8 cellular contexts compared by ENCODE assay signal in the genomic region with DNA sequence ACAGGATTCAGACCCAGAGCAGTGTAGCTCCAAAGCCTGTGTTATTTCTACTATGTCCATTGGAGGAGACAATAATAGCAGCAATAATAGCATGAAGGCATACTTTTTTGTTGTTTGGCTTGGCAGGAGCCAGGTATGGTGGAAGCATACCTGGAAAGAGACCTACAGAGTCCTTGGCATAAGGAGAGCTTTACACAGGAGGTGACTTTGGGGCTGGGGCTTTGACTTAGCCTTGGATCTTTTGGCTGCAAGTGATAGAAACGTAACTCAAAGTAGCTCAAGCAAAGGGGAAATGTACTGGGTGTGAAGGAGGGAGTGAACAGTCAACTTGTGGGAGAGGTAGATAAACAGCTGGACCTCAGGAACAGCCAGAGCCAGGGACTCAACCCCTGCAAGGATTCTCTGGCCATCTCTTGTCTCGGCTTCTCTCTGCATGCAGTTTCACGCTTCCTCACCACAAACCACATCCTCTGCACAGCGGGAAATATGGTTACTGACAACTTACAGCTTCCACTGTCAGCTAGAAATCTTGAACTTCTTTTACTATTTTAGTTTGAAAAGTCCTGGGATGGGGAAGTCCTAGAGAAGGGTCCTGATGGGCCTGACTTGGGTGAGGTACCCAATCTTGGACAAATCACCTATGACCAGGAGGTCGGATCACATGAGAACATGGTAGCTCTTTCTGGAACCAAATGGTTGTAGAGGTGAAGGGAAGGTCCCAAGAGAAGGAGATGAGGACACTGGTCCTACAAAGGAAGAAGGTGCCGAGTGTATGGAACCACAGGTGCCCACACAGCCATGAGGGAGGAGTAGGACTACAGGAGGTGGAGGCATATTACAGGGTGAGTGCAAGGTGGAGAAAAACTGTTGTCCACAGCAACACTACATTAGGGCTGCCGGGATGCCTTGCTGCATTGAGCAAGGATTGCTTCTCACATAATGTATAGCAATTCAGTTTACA. TPM values are rescaled to one million over a fixed set of nuclear protein-coding genes. Genes with fewer than 3 reads are reported as not detected.
DNase-seq lines count a peak whose midpoint lies in the region; ATAC-seq and TF ChIP-seq lines count a peak whose summit lies in the region.

No MANE protein-coding gene starts in this region.

- intact Hi-C loops in uterus (cut with DNase I; ENCODE audit: low total_unique reads), result no loop called here

- H3K4me1 ChIP-seq in uterus, result no peaks in the 10 kb centered on the region

- no peak for TF ChIP-seq CTCF in uterus (IDR thresholded peaks at IDR 0.05)

- H3K27me3 ChIP-seq in MG63, result no peaks in the 10 kb centered on the region
- H3K27me3 ChIP-seq in uterus, result no peaks in the 10 kb centered on the region

- no peak overlapping the region for H3K4me3 ChIP-seq in MG63
- no peak overlapping the region for H3K4me3 ChIP-seq in uterus

- TF ChIP-seq POLR2A in uterus (IDR thresholded peaks at IDR 0.05), result no peak

- DNase-seq in EL, result peak; percentile 90
- peak; percentile 77 for DNase-seq in MG63
- peak; percentile 53 to 61 for DNase-seq in activated CD8-positive, alpha-beta memory T cell treated with anti-CD3 and anti-CD28 coated beads for 4 hours (ENCODE audit: low read depth in 2 of 2)
- DNase-seq in fibroblast of peridontal ligament (ENCODE audit: extremely low read depth), result peak; percentile 11
- peak; percentile 79 for DNase-seq in stimulated activated CD4-positive, alpha-beta T cell treated with anti-CD3 and anti-CD28 coated beads, Interleukin-15, amount 100 ng/mL, for 24 hours
- no peak for DNase-seq in uterus
- DNase-seq in NCI-H1092 treated with DMSO at 0.1 percent for 48 hours (lab: John Stamatoyannopoulos, UW), result no peak

- H3K36me3 ChIP-seq in MG63, result no peaks in the 10 kb centered on the region
- H3K36me3 ChIP-seq in uterus, result no peaks in the 10 kb centered on the region

- peak overlapping the region in 1 of 2 donors; percentile 56 for H3K27ac ChIP-seq in uterus

- ATAC-seq in GM21723 (IDR thresholded peaks at IDR 0.05; ENCODE audit: unreplicated experiment), result peak; percentile 87

- no peaks in the 10 kb centered on the region for H3K9me3 ChIP-seq in MG63
- no peaks in the 10 kb centered on the region for H3K9me3 ChIP-seq in uterus

RNA-seq across cellular contexts. Expression of a gene that starts 47.0 kb away (rescaled TPM):
- 19.1 and 29.4 TPM in 2 replicates for total RNA-seq in MG63 (2014; rRNA removed; shearing (Covaris generic); ENCODE audit: low replicate concordance)
- total RNA-seq in uterus, result 100 to 1,000 TPM in 1 of 4 donors, 10 to 100 TPM in 3; 27.1 to 101 (median 41.3) TPM

Comparison
In these comparisons a context has a peak if more than half of its experiments do, and no peak if none do; other contexts are left out.
1. DNase-seq: peak in EL (single experiment), MG63 (single experiment), activated CD8-positive, alpha-beta memory T cell treated with anti-CD3 and anti-CD28 coated beads for 4 hours (2 of 2), fibroblast of peridontal ligament (single experiment) and stimulated activated CD4-positive, alpha-beta T cell treated with anti-CD3 and anti-CD28 coated beads, Interleukin-15, amount 100 ng/mL, for 24 hours (single experiment); none in uterus (0 of 2) and NCI-H1092 treated with DMSO at 0.1 percent for 48 hours (single experiment).